In genomic region chr10:124917168-124917938, GRCh38 we compare ENCODE assay signal across 8 cellular contexts. TPM values are rescaled to one million over a fixed set of nuclear protein-coding genes. Genes with fewer than 3 reads are reported as not detected.
A peak's percentile ranks its signal among the peaks of the same experiment; 100 is the strongest.
DNase-seq lines count a peak whose midpoint lies in the region; ATAC-seq lines count a peak whose summit lies in the region.

No MANE protein-coding gene starts in this region.

- WGBS in urinary bladder = under 1% methylated on average over 74 of the region's 81 CpGs

- DNase-seq in activated CD4-positive, CD25-positive, alpha-beta regulatory T cell treated with anti-CD3 and anti-CD28 coated beads, Interleukin-2, amount 50 U/mL, for 16 hours (ENCODE audit: low read depth, low spot score) = peak; percentile 6
- DNase-seq in NOMO-1 treated with DMSO at 0.1 percent for 48 hours (lab: John Stamatoyannopoulos, UW; ENCODE audit: unreplicated experiment) (peak; percentile 27), foreskin melanocyte (peak; percentile 44), nucleus accumbens (lab: John Stamatoyannopoulos, UW) (peak in 43 of 56 donors; percentile 3 to 59 (median 22))
- peak; percentile 76 for DNase-seq in activated effector memory CD4-positive, alpha-beta T cell treated with anti-CD3 and anti-CD28 coated beads, Interleukin-2, amount 50 U/mL, for 16 hours

- H3K4me3 ChIP-seq in urinary bladder (ENCODE audit: low read depth, low read length) = peak overlapping the region; percentile 99

- peak overlapping the region; percentile 100 for H3K27ac ChIP-seq in urinary bladder (ENCODE audit: low read depth)

- no peak for ATAC-seq in activated CD4-positive, CD25-positive, alpha-beta regulatory T cell treated with anti-CD3 and anti-CD28 coated beads, Interleukin-2, amount 50 U/mL, for 24 hours
- peak; percentile 36 for ATAC-seq in HG02885 (IDR thresholded peaks at IDR 0.05; ENCODE audit: poor library complexity, unreplicated experiment)

- H3K36me3 ChIP-seq in urinary bladder (ENCODE audit: insufficient read depth) = no peaks in the 10 kb centered on the region

- H3K4me1 ChIP-seq in urinary bladder (ENCODE audit: insufficient read depth) = no peaks in the 10 kb centered on the region

RNA-seq across cellular contexts. Expression of gene ZRANB1, which starts 24.6 kb away (rescaled TPM):
- 53.0 TPM for total RNA-seq in urinary bladder
- polyA plus RNA-seq in urinary bladder = 17.6 TPM

Comparison
In these comparisons a context has a peak if more than half of its experiments do, and no peak if none do; other contexts are left out.
1. DNase-seq: peak in every context shown above with its lines; median percentile 76 in activated effector memory CD4-positive, alpha-beta T cell treated with anti-CD3 and anti-CD28 coated beads, Interleukin-2, amount 50 U/mL, for 16 hours; 44 in foreskin melanocyte; 27 in NOMO-1 treated with DMSO at 0.1 percent for 48 hours; 22 in nucleus accumbens; 6 in activated CD4-positive, CD25-positive, alpha-beta regulatory T cell treated with anti-CD3 and anti-CD28 coated beads, Interleukin-2, amount 50 U/mL, for 16 hours.